In genomic region chr15:27535445-27536129, GRCh38 we compare ENCODE assay signal across 19 cellular contexts.
DNase-seq lines count a peak whose midpoint lies in the region; ATAC-seq and TF ChIP-seq lines count a peak whose summit lies in the region.
"Had no signal": no experiment of that assay in that cellular context is flagged by ENCODE, and none has a peak within 500 bp of the region (broad histone marks: within the 10 kb centered on the region; RNA-seq: fewer than 3 reads in every experiment).

No MANE protein-coding gene starts in this region.

- no peaks in the 10 kb centered on the region for H3K36me3 ChIP-seq in WERI-Rb-1
- H3K36me3 ChIP-seq: BLaER1, SJCRH30 had no signal

- TF ChIP-seq CTCF in WERI-Rb-1 (IDR thresholded peaks at IDR 0.05; ENCODE audit: low read depth, low read length) (0 out of 2 replicates have a peak, but pooled peaks have one; percentile 15), foreskin keratinocyte (conservative IDR thresholded peaks at IDR 0.05) (no peak), GM13977 (IDR thresholded peaks at IDR 0.05; ENCODE audit: extremely low read depth, insufficient read depth, missing control alignments) (no peak)

- DNase-seq in DMS 273 (lab: John Stamatoyannopoulos, UW; ENCODE audit: unreplicated experiment): peak; percentile 5
- DNase-seq in DMS 273 treated with DMSO at 0.1 percent for 48 hours (lab: John Stamatoyannopoulos, UW): no peak
- DNase-seq in WERI-Rb-1: no peak
- DNase-seq in foreskin keratinocyte: peak; percentile 44 to 64
- peak; percentile 17 for DNase-seq in superior temporal gyrus (ENCODE audit: extremely low spot score)
- DNase-seq in GM13977 (ENCODE audit: low spot score): no peak
- DNase-seq in DMS153 (lab: John Stamatoyannopoulos, UW): no peak
- DNase-seq: CD8-positive, alpha-beta memory T cell; NCI-H1092; NCI-H1694; NCI-H2107; NCI-H345; NCI-H526; RPMI8226; SJCRH30 had no signal

- ATAC-seq in foreskin keratinocyte (no peak), HG03439 (IDR thresholded peaks at IDR 0.05; ENCODE audit: unreplicated experiment) (no peak)

- H3K4me3 ChIP-seq in WERI-Rb-1 (ENCODE audit: low read depth, low read length): no peak overlapping the region
- H3K4me3 ChIP-seq: BLaER1, SJCRH30 had no signal

- H3K4me1 ChIP-seq in foreskin keratinocyte: no peaks in the 10 kb centered on the region
- H3K4me1 ChIP-seq: BLaER1, SJCRH30 had no signal

- no peak overlapping the region for H3K27ac ChIP-seq in WERI-Rb-1
- no peak overlapping the region for H3K27ac ChIP-seq in foreskin keratinocyte
- H3K27ac ChIP-seq: 22Rv1, BLaER1, KMS-11, SJCRH30 had no signal

- H3K27me3 ChIP-seq in WERI-Rb-1 (ENCODE audit: insufficient read depth, low read depth, severe bottlenecking) (no peaks in the 10 kb centered on the region), foreskin keratinocyte (no peaks in the 10 kb centered on the region)
- H3K27me3 ChIP-seq: BLaER1, SJCRH30 had no signal

- H3K9me3 ChIP-seq in WERI-Rb-1 (ENCODE audit: severe bottlenecking): no peaks in the 10 kb centered on the region
- H3K9me3 ChIP-seq: BLaER1, SJCRH30 had no signal

- in situ Hi-C loops in GM13977 (cut with MboI; ENCODE audit: low pct_unique_long_range_greater_than_20kb, low sequenced_read_pairs, unreplicated experiment): no loop called here

Comparison
In these comparisons a context has a peak if more than half of its experiments do, and no peak if none do; other contexts are left out.
1. DNase-seq: peak in DMS 273 (single experiment), foreskin keratinocyte (2 of 2) and superior temporal gyrus (single experiment); none in DMS 273 treated with DMSO at 0.1 percent for 48 hours (single experiment), WERI-Rb-1 (single experiment), GM13977 (single experiment) and DMS153 (single experiment).